1 cellular context compared by ENCODE assay signal in genomic region chr17:81241648-81242420, GRCh38.
TF ChIP-seq lines count a peak whose summit lies in the region.

No MANE protein-coding gene starts in this region.

TF ChIP-seq in GM12878, 131 proteins besides CTCF, POLR2A, EP300 and RAD21 (continued from another document):
- TF ChIP-seq ZZZ3 (IDR thresholded peaks at IDR 0.05; ENCODE audit: control insufficient read depth, insufficient read length, low read depth) (no peak), CHD1 (IDR thresholded peaks at IDR 0.05; ENCODE audit: low read depth, low read length) (no peak), GABPA (IDR thresholded peaks at IDR 0.05; ENCODE audit: low read depth) (no peak), ATF3 (IDR thresholded peaks at IDR 0.05; ENCODE audit: borderline replicate concordance, extremely low read depth, low read depth, low read length) (no peak), YBX1 (IDR thresholded peaks at IDR 0.05) (no peak), SUZ12 (IDR thresholded peaks at IDR 0.05; ENCODE audit: unreplicated experiment) (no peak), CEBPZ (IDR thresholded peaks at IDR 0.05; ENCODE audit: low read depth, low read length) (no peak), MYC (IDR thresholded peaks at IDR 0.05; ENCODE audit: insufficient read depth, insufficient read length, insufficient replicate concordance, low read length, severe bottlenecking) (no peak), ZNF622 (IDR thresholded peaks at IDR 0.05) (no peak), NFIC (IDR thresholded peaks at IDR 0.05; ENCODE audit: low read depth, low read length) (no peak), HDAC6 (IDR thresholded peaks at IDR 0.05; ENCODE audit: unreplicated experiment) (no peak), ZBTB11 (CRISPR knock-in tag; IDR thresholded peaks at IDR 0.05) (no peak), NR2C2 (IDR thresholded peaks at IDR 0.05; ENCODE audit: borderline replicate concordance, control insufficient read depth, insufficient read length, low read depth) (no peak), SIN3A (IDR thresholded peaks at IDR 0.05; ENCODE audit: low read depth, low read length) (0 out of 2 replicates have a peak, but pooled peaks have one; percentile 25), MEF2A (IDR thresholded peaks at IDR 0.05; ENCODE audit: insufficient read depth, low read depth, low read length) (no peak), SMAD1 (IDR thresholded peaks at IDR 0.05; ENCODE audit: low read depth, partially characterized antibody) (no peak), RUNX3 (IDR thresholded peaks at IDR 0.05; ENCODE audit: low read length) (no peak), SREBF1 (IDR thresholded peaks at IDR 0.05; ENCODE audit: low read length) (no peak), NR2F1 (conservative IDR thresholded peaks at IDR 0.05) (peak; percentile 58), EZH2 (IDR thresholded peaks at IDR 0.05; ENCODE audit: borderline replicate concordance, control insufficient read depth, low read depth, low read length) (no peak), ZNF687 (IDR thresholded peaks at IDR 0.05) (no peak), ZNF217 (IDR thresholded peaks at IDR 0.05) (no peak), PBX3 (IDR thresholded peaks at IDR 0.05; ENCODE audit: insufficient replicate concordance, low read depth, low read length) (no peak), RB1 (IDR thresholded peaks at IDR 0.05; ENCODE audit: borderline replicate concordance) (no peak), TAF1 (IDR thresholded peaks at IDR 0.05; ENCODE audit: borderline replicate concordance, low read depth, low read length) (no peak), TCF7 (IDR thresholded peaks at IDR 0.05; ENCODE audit: borderline replicate concordance) (no peak), SUPT20H (IDR thresholded peaks at IDR 0.05; ENCODE audit: borderline replicate concordance, control insufficient read depth, low read depth, low read length) (no peak), NKRF (conservative IDR thresholded peaks at IDR 0.05) (no peak), FOXK2 (IDR thresholded peaks at IDR 0.05) (peak; percentile 12; the same call in 1 of the 2 replicates), PAX5 (IDR thresholded peaks at IDR 0.05; ENCODE audit: borderline replicate concordance, low read depth, low read length) (no peak), CBX5 (IDR thresholded peaks at IDR 0.05; ENCODE audit: low read depth) (no peak), ZNF592 (IDR thresholded peaks at IDR 0.05) (no peak), USF2 (IDR thresholded peaks at IDR 0.05; ENCODE audit: borderline replicate concordance, low read depth, low read length) (no peak), SMARCA5 (IDR thresholded peaks at IDR 0.05) (0 out of 2 replicates have a peak, but pooled peaks have one; percentile 41), STAT1 (conservative IDR thresholded peaks at IDR 0.05) (no peak), GATAD2B (conservative IDR thresholded peaks at IDR 0.05; ENCODE audit: low read depth) (no peak; the same call in 1 of the 2 replicates), SREBF2 (IDR thresholded peaks at IDR 0.05; ENCODE audit: low read length) (no peak)
